18 cellular contexts compared by ENCODE assay signal in the genomic region with DNA sequence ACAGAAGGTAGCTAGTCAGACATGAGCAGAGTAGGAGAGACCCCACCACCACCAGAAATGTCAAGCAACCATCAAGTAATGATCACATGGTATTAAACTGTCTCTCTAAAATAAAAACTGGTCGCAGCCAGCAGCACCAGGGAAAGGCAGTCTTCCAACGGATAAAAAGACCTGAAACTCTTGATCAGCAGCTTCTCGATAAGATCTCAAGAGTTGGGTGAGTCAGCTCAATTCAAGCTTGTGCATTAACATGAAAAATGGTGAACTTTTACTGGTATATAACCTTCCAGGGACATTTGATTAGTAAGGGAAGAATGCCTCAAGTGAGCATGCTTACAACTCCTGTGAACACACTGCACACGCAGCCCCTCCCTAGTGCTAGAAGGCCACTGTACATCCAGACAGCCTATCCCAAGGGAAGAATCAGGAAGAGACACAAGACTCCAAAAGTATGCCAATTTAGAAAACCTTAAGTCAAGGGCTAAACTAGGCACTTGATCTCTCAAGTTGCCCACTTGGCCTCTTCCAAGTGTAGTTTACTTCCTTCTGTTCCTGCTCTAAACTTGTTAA.
"Had no signal": no experiment of that assay in that cellular context is flagged by ENCODE, and none has a peak within 500 bp of the region (broad histone marks: within the 10 kb centered on the region; RNA-seq: fewer than 3 reads in every experiment).

No MANE protein-coding gene starts in this region.

- H2AFZ ChIP-seq: parathyroid adenoma had no signal

- H3K27me3 ChIP-seq: esophagus muscularis mucosa, gastroesophageal sphincter, right atrium auricular region, sigmoid colon, testis, tibial nerve had no signal

- H3K4me1 ChIP-seq: left ventricle myocardium inferior, parathyroid adenoma, right atrium auricular region, sigmoid colon, testis, tibial nerve had no signal

- DNase-seq: effector memory CD4-positive, alpha-beta T cell; glutamatergic neuron; immature natural killer cell; left ventricle myocardium inferior; naive thymus-derived CD4-positive, alpha-beta T cell; nephron progenitor cell; sigmoid colon; stimulated activated CD4-positive, alpha-beta T cell treated with anti-CD3 and anti-CD28 coated beads, Interleukin-2, amount 100 ng/mL, for 24 hours; stimulated activated CD4-positive, alpha-beta T cell treated with anti-CD3 and anti-CD28 coated beads, Interleukin-4, amount 100 ng/mL, for 4 hours; stimulated activated naive B cell treated with anti-CD40 and anti-IgM and Interleukin-4, amounts not matched to agents 10 μg/mL and 1 μg/mL and 100 μg/mL, for 72 hours; stimulated activated naive CD8-positive, alpha-beta T cell treated with anti-CD3 and anti-CD28 coated beads, Interleukin-15, amount 100 ng/mL, for 72 hours; testis had no signal

- H3K9me3 ChIP-seq: esophagus muscularis mucosa, gastroesophageal sphincter, left ventricle myocardium inferior, right atrium auricular region, sigmoid colon, testis, tibial nerve had no signal

- H3K36me3 ChIP-seq: esophagus muscularis mucosa, gastroesophageal sphincter, left ventricle myocardium inferior, right atrium auricular region, sigmoid colon, tibial nerve had no signal

- H3K4me3 ChIP-seq: esophagus muscularis mucosa, gastroesophageal sphincter, left ventricle myocardium inferior, right atrium auricular region, sigmoid colon, skin epidermis, testis, tibial nerve had no signal

- ATAC-seq: gastroesophageal sphincter; naive thymus-derived CD4-positive, alpha-beta T cell; stimulated activated naive B cell treated with anti-CD40 and anti-IgM and Interleukin-4, amounts not matched to agents 10 μg/mL and 1 μg/mL and 100 μg/mL, for 72 hours; stimulated activated naive CD8-positive, alpha-beta T cell treated with anti-CD3 and anti-CD28 coated beads, Interleukin-15, amount 100 ng/mL, for 72 hours had no signal

- H3K27ac ChIP-seq: esophagus muscularis mucosa, gastroesophageal sphincter, left ventricle myocardium inferior, parathyroid adenoma, right atrium auricular region, sigmoid colon, skin epidermis, testis, tibial nerve had no signal

- H3K79me2 ChIP-seq: parathyroid adenoma had no signal
